In the genomic region with DNA sequence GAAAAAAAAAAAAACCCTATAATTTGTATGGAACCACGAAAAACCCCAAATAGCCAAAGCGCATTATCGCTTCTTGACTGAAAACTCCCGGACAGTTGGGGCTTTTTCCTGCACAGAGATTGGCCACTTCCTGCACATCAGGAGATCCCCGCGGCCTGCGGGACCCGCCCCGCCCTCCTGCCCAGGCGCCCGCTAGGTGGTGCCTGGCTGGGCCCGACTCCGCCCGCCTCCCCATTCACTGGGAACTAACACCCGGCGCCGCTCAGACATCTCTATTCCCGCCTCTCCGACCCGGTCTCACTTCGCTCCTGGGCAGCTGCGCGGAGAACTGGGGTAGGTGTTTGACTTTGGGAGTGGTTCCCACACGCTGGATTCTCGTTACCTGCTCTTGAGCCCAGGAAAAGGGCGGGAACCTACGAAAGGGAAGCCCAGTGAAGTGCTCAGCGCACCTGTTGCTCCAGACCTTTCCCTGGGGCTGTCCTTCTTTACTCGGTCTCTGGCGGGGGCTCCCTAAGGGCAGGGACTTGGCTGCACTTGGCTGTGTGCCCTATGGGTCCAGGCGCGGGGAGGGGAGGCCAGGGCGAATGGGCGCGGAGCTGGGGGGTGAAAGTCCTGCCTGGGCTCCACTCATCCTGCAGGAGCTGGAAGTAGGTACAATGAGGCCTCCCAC, we compare ENCODE assay signal across 9 cellular contexts. TPM values are rescaled to one million over a fixed set of nuclear protein-coding genes. Genes with fewer than 3 reads are reported as not detected.
DNase-seq lines count a peak whose midpoint lies in the region; ATAC-seq lines count a peak whose summit lies in the region.
"Had no signal": no experiment of that assay in that cellular context is flagged by ENCODE, and none has a peak within 500 bp of the region (broad histone marks: within the 10 kb centered on the region; RNA-seq: fewer than 3 reads in every experiment).

Gene HMSD, plus strand, starts transcription at position 234 of the 670 bp plus-strand sequence. CDS start 4,155 bp downstream, outside the sequence.

- H3K9ac ChIP-seq in trophoblast cell (ENCODE audit: low read length): no peak within 1 kb of the TSS

- H3K36me3 ChIP-seq in trophoblast cell (ENCODE audit: control insufficient read depth in 1 of 2, insufficient read depth in 2 of 2, low read length in 2 of 2): no peaks in the 10 kb centered on the region

- peaks cover 11% of the 10 kb centered on the region for H3K36me3 Mint-ChIP-seq in activated T-helper 17 cell treated with anti-CD3 and anti-CD28 coated beads, Interleukin-2, amount 50 U/mL, for 72 hours (ENCODE audit: low read depth)

- peaks cover 5% of the 10 kb centered on the region for H3K9me3 Mint-ChIP-seq in activated T-helper 17 cell treated with anti-CD3 and anti-CD28 coated beads, Interleukin-2, amount 50 U/mL, for 72 hours

- H3K4me3 Mint-ChIP-seq in activated T-helper 17 cell treated with anti-CD3 and anti-CD28 coated beads, Interleukin-2, amount 50 U/mL, for 72 hours: peak within 1 kb of the TSS; percentile 58

- H3K4me2 ChIP-seq in trophoblast cell (ENCODE audit: low read length): peak within 1 kb of the TSS; percentile 85

- no peak within 1 kb of the TSS for H2BK12ac ChIP-seq in trophoblast cell (ENCODE audit: low read length)

- no peak within 1 kb of the TSS for H3K18ac ChIP-seq in trophoblast cell (ENCODE audit: low read length)

- no peaks in the 10 kb centered on the region for H3K27me3 ChIP-seq in trophoblast cell (ENCODE audit: insufficient read depth, low read length)

- DNase-seq in AG08396 (ENCODE audit: low spot score) (peak; percentile 38), NCI-H460 (ENCODE audit: extremely low read depth, low read depth) (peak; percentile 55), glomerular visceral epithelial cell (ENCODE audit: extremely low spot score) (peak; percentile 72), trophoblast cell (peak; percentile 44 to 64), HCEC 1CT (no peak)

- WGBS in trophoblast cell (ENCODE audit: extremely low coverage, insufficient coverage, insufficient read length): no CpG with 5 or more reads among the region's 35 CpGs

- no peak within 1 kb of the TSS for H4K12ac ChIP-seq in trophoblast cell (ENCODE audit: low read depth, low read length)

- no peak within 1 kb of the TSS for H2AK5ac ChIP-seq in trophoblast cell (ENCODE audit: low read length)

- H4K91ac ChIP-seq in trophoblast cell (ENCODE audit: low read depth, low read length): no peak within 1 kb of the TSS

- H3K9me3 ChIP-seq in trophoblast cell (ENCODE audit: insufficient read depth, low read depth, low read length): no peaks in the 10 kb centered on the region

- peak within 1 kb of the TSS; percentile 85 for H3K27ac Mint-ChIP-seq in activated T-helper 17 cell treated with anti-CD3 and anti-CD28 coated beads, Interleukin-2, amount 50 U/mL, for 72 hours

- peaks cover 0 to 4% of the 10 kb centered on the region in 2 experiments for H3K4me1 ChIP-seq in trophoblast cell (ENCODE audit: control insufficient read depth in 1 of 2, insufficient read depth in 2 of 2, low read length in 2 of 2)

- H3K4ac ChIP-seq in trophoblast cell (ENCODE audit: low read depth, low read length): no peak within 1 kb of the TSS

- no peak within 1 kb of the TSS for H3K14ac ChIP-seq in trophoblast cell (ENCODE audit: low read length)

- H3K4me1 Mint-ChIP-seq in activated T-helper 17 cell treated with anti-CD3 and anti-CD28 coated beads, Interleukin-2, amount 50 U/mL, for 72 hours: peaks cover 19% of the 10 kb centered on the region

- ATAC-seq in GM18868 (IDR thresholded peaks at IDR 0.05; ENCODE audit: unreplicated experiment) (peak; percentile 93), HG03039 (IDR thresholded peaks at IDR 0.05; ENCODE audit: unreplicated experiment) (peak; percentile 94)
- peak; percentile 85 for ATAC-seq in activated T-helper 17 cell treated with anti-CD3 and anti-CD28 coated beads, Interleukin-2, amount 50 U/mL, for 72 hours (replicated peaks)

- H4K8ac ChIP-seq in trophoblast cell (ENCODE audit: low read depth, low read length): no peak within 1 kb of the TSS

- H2BK120ac ChIP-seq in trophoblast cell (ENCODE audit: insufficient read depth, low read length, poor library complexity): no peak within 1 kb of the TSS

- H3K27me3 Mint-ChIP-seq in activated T-helper 17 cell treated with anti-CD3 and anti-CD28 coated beads, Interleukin-2, amount 50 U/mL, for 72 hours: peaks cover 10% of the 10 kb centered on the region

- no peak within 1 kb of the TSS for H3K23ac ChIP-seq in trophoblast cell (ENCODE audit: low read length)

- no peaks in the 10 kb centered on the region for H3K79me2 ChIP-seq in trophoblast cell (ENCODE audit: control insufficient read depth, insufficient read depth, low read length, poor library complexity)

- no peak within 1 kb of the TSS for H2BK5ac ChIP-seq in trophoblast cell (ENCODE audit: low read depth, low read length, poor library complexity)

- H3K4me3 ChIP-seq in trophoblast cell (ENCODE audit: low read depth, low read length): no peak within 1 kb of the TSS

- H3K27ac ChIP-seq in trophoblast cell (ENCODE audit: low read depth, low read length): no peak within 1 kb of the TSS

- no peaks in the 10 kb centered on the region for H3K79me1 ChIP-seq in trophoblast cell (ENCODE audit: low read length)

- peak within 1 kb of the TSS; percentile 66 for H2AFZ ChIP-seq in trophoblast cell (ENCODE audit: insufficient read depth, low read length, poor library complexity)

RNA-seq across cellular contexts. Expression of gene HMSD, which starts in this region (rescaled TPM):
- total RNA-seq in NCI-H460 (2014; rRNA removed; shearing (Covaris generic)): 0.50 and 0.81 TPM in 2 replicates
- polyA plus RNA-seq in NCI-H460 (2014; cell fraction: nucleus; rRNA removed): 0.42 and 2.0 TPM in 2 replicates
- 10 to 100 TPM in 1 of 2 donors, 1 to 10 TPM in 1; 3.3 to 24.2 TPM for total RNA-seq in activated T-helper 17 cell treated with anti-CD3 and anti-CD28 coated beads, Interleukin-2, amount 50 U/mL, for 72 hours
- 0.04 and 0.12 TPM in 2 replicates for polyA plus RNA-seq in trophoblast cell (2013)
- total RNA-seq: HT1080 had no signal
